Comparison of ENCODE assay signal across 14 cellular contexts in the genomic region with DNA sequence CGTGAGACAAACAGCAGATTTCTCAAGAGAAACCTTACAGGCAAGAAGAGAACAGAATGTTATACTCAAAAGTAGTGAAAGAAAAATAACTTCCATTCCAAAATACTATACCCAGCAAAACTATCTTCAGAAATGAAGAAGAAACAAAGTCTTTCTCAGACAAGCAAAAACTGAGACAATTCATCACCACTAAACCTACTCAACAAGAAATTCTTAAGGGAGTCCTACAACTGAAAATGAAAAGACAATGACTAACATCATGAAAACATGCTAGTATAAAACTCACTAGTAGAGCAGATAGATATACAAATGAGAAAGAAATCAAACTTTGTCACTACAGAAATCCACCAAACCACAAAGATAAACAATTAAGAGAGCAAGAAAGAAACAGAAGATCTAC.
A peak's percentile ranks its signal among the peaks of the same experiment; 100 is the strongest.
DNase-seq lines count a peak whose midpoint lies in the region; ATAC-seq and TF ChIP-seq lines count a peak whose summit lies in the region.
"Had no signal": no experiment of that assay in that cellular context is flagged by ENCODE, and none has a peak within 500 bp of the region (broad histone marks: within the 10 kb centered on the region; RNA-seq: fewer than 3 reads in every experiment).

No MANE protein-coding gene starts in this region.

- peak; percentile 36 for ATAC-seq in activated CD4-positive, alpha-beta T cell treated with anti-CD3 and anti-CD28 coated beads for 36 hours
- ATAC-seq in natural killer cell, result peak in 2 of 3 donors; percentile 7 to 15
- ATAC-seq in natural killer cell treated with Interleukin-12 subunit alpha and Interleukin-12 subunit beta and Interleukin-15 and Interleukin-18, amount 100 ng/mL, for 72 hours, result no peak
- ATAC-seq in stimulated activated effector memory CD8-positive, alpha-beta T cell treated with anti-CD3 and anti-CD28 coated beads, Interleukin-12 subunit alpha, Interleukin-12 subunit beta, amount 100 ng/mL, for 72 hours, result peak; percentile 89
- no peak for ATAC-seq in GM18870 (IDR thresholded peaks at IDR 0.05; ENCODE audit: unreplicated experiment)
- ATAC-seq in GM21526 (IDR thresholded peaks at IDR 0.05; ENCODE audit: low FRiP score, unreplicated experiment), result no peak
- ATAC-seq: GM23338 had no signal

- peaks cover 6% of the 10 kb centered on the region for H3K4me1 Mint-ChIP-seq in activated CD4-positive, alpha-beta T cell treated with anti-CD3 and anti-CD28 coated beads for 36 hours
- H3K4me1 Mint-ChIP-seq in natural killer cell, result peaks cover 13 to 15% of the 10 kb centered on the region in 2 donors
- peaks cover 9% of the 10 kb centered on the region in 2 donors for H3K4me1 Mint-ChIP-seq in natural killer cell treated with Interleukin-12 subunit alpha and Interleukin-12 subunit beta and Interleukin-15 and Interleukin-18, amount 100 ng/mL, for 72 hours (ENCODE audit: low read depth in 2 of 2)
- peaks cover 6% of the 10 kb centered on the region for H3K4me1 Mint-ChIP-seq in stimulated activated effector memory CD8-positive, alpha-beta T cell treated with anti-CD3 and anti-CD28 coated beads, Interleukin-12 subunit alpha, Interleukin-12 subunit beta, amount 100 ng/mL, for 72 hours
- H3K4me1 Mint-ChIP-seq: CD4-positive, CD25-positive, alpha-beta regulatory T cell; GM23338; H9 had no signal

- H3K4me1 ChIP-seq in adipocyte (ENCODE audit: control insufficient read depth, insufficient read depth, low read length), result no peaks in the 10 kb centered on the region
- H3K4me1 ChIP-seq: BLaER1 treated with 17β-estradiol and CSF1 and Interleukin-3, amounts not matched to agents 10 nM and 100 nM had no signal

- POLR2A ChIA-PET in activated CD4-positive, alpha-beta T cell treated with anti-CD3 and anti-CD28 coated beads for 36 hours (lab: Charles Lee), result no interaction called here

- no peak overlapping the region for H3K4me3 Mint-ChIP-seq in activated CD4-positive, alpha-beta T cell treated with anti-CD3 and anti-CD28 coated beads for 36 hours
- peak overlapping the region; percentile 0 for H3K4me3 Mint-ChIP-seq in natural killer cell
- H3K4me3 Mint-ChIP-seq in natural killer cell treated with Interleukin-12 subunit alpha and Interleukin-12 subunit beta and Interleukin-15 and Interleukin-18, amount 100 ng/mL, for 72 hours, result no peak overlapping the region
- H3K4me3 Mint-ChIP-seq in stimulated activated effector memory CD8-positive, alpha-beta T cell treated with anti-CD3 and anti-CD28 coated beads, Interleukin-12 subunit alpha, Interleukin-12 subunit beta, amount 100 ng/mL, for 72 hours, result no peak overlapping the region
- H3K4me3 Mint-ChIP-seq: CD4-positive, CD25-positive, alpha-beta regulatory T cell; GM23338; H9 had no signal

- DNase-seq in activated CD4-positive, alpha-beta T cell treated with anti-CD3 and anti-CD28 coated beads for 36 hours, result no peak
- DNase-seq in activated CD4-positive, alpha-beta T cell treated with anti-CD3 and anti-CD28 coated beads, Interleukin-2, amount 50 U/mL, for 48 hours, result no peak
- DNase-seq in natural killer cell (no peak), adipocyte (ENCODE audit: low read depth) (no peak)
- no peak for DNase-seq in natural killer cell treated with Interleukin-12 subunit alpha and Interleukin-12 subunit beta and Interleukin-15 and Interleukin-18, amount 100 ng/mL, for 72 hours (ENCODE audit: low spot score)
- no peak for DNase-seq in stimulated activated effector memory CD8-positive, alpha-beta T cell treated with anti-CD3 and anti-CD28 coated beads, Interleukin-12 subunit alpha, Interleukin-12 subunit beta, amount 100 ng/mL, for 72 hours (ENCODE audit: low spot score in 2 of 2)
- DNase-seq: 8988T; CD4-positive, CD25-positive, alpha-beta regulatory T cell; DMS53; H9 had no signal

- no peak overlapping the region for H3K9ac ChIP-seq in adipocyte (ENCODE audit: low read length)
- H3K9ac ChIP-seq: BLaER1 treated with 17β-estradiol and CSF1 and Interleukin-3, amounts not matched to agents 10 nM and 100 nM had no signal

- intact Hi-C loops in activated CD4-positive, alpha-beta T cell treated with anti-CD3 and anti-CD28 coated beads for 36 hours (cut with DNase I, micrococcal nuclease), result no loop called here
- intact Hi-C loops in natural killer cell (cut with micrococcal nuclease), result no loop called here

- no peaks in the 10 kb centered on the region for H3K27me3 Mint-ChIP-seq in activated CD4-positive, alpha-beta T cell treated with anti-CD3 and anti-CD28 coated beads for 36 hours
- H3K27me3 Mint-ChIP-seq in natural killer cell (ENCODE audit: low read depth in 2 of 2), result no peaks in the 10 kb centered on the region
- H3K27me3 Mint-ChIP-seq in natural killer cell treated with Interleukin-12 subunit alpha and Interleukin-12 subunit beta and Interleukin-15 and Interleukin-18, amount 100 ng/mL, for 72 hours, result no peaks in the 10 kb centered on the region
- H3K27me3 Mint-ChIP-seq: CD4-positive, CD25-positive, alpha-beta regulatory T cell had no signal

- CTCF ChIA-PET in activated CD4-positive, alpha-beta T cell treated with anti-CD3 and anti-CD28 coated beads for 36 hours (lab: Charles Lee), result interaction anchor here (1.0 kb wide), 1 partner anchor 12 kb away, joined by 6 read pairs; no protein-coding TSS in a partner anchor

- TF ChIP-seq CTCF in natural killer cell (IDR thresholded peaks at IDR 0.05), result no peak

- H3K36me3 ChIP-seq in adipocyte (ENCODE audit: control insufficient read depth, insufficient read depth, low read length, severe bottlenecking), result peaks cover 24% of the 10 kb centered on the region

- no peak overlapping the region for H3K27ac Mint-ChIP-seq in activated CD4-positive, alpha-beta T cell treated with anti-CD3 and anti-CD28 coated beads for 36 hours
- peak overlapping the region; percentile 61 to 79 for H3K27ac Mint-ChIP-seq in natural killer cell
- no peak overlapping the region for H3K27ac Mint-ChIP-seq in natural killer cell treated with Interleukin-12 subunit alpha and Interleukin-12 subunit beta and Interleukin-15 and Interleukin-18, amount 100 ng/mL, for 72 hours
- no peak overlapping the region for H3K27ac Mint-ChIP-seq in stimulated activated effector memory CD8-positive, alpha-beta T cell treated with anti-CD3 and anti-CD28 coated beads, Interleukin-12 subunit alpha, Interleukin-12 subunit beta, amount 100 ng/mL, for 72 hours
- H3K27ac Mint-ChIP-seq: CD4-positive, CD25-positive, alpha-beta regulatory T cell; GM23338; H9 had no signal

- H3K36me3 Mint-ChIP-seq in activated CD4-positive, alpha-beta T cell treated with anti-CD3 and anti-CD28 coated beads for 36 hours (ENCODE audit: low read depth), result peaks cover 90% of the 10 kb centered on the region
- peaks cover 41% of the 10 kb centered on the region for H3K36me3 Mint-ChIP-seq in natural killer cell
- peaks cover 53% of the 10 kb centered on the region for H3K36me3 Mint-ChIP-seq in natural killer cell treated with Interleukin-12 subunit alpha and Interleukin-12 subunit beta and Interleukin-15 and Interleukin-18, amount 100 ng/mL, for 72 hours
- peaks cover 35% of the 10 kb centered on the region for H3K36me3 Mint-ChIP-seq in stimulated activated effector memory CD8-positive, alpha-beta T cell treated with anti-CD3 and anti-CD28 coated beads, Interleukin-12 subunit alpha, Interleukin-12 subunit beta, amount 100 ng/mL, for 72 hours

- peaks cover 57% of the 10 kb centered on the region for H3K9me3 ChIP-seq in adipocyte (ENCODE audit: control insufficient read depth, low read length)

- H3K4me3 ChIP-seq in adipocyte (ENCODE audit: low read length), result peak overlapping the region; percentile 33
- H3K4me3 ChIP-seq: BLaER1 treated with 17β-estradiol and CSF1 and Interleukin-3, amounts not matched to agents 10 nM and 100 nM; GM23338 had no signal

- peaks cover 42% of the 10 kb centered on the region for H3K9me3 Mint-ChIP-seq in activated CD4-positive, alpha-beta T cell treated with anti-CD3 and anti-CD28 coated beads for 36 hours (ENCODE audit: low read depth)
- H3K9me3 Mint-ChIP-seq in natural killer cell, result peaks cover 10 to 23% of the 10 kb centered on the region in 2 donors
- peaks cover 19% of the 10 kb centered on the region for H3K9me3 Mint-ChIP-seq in natural killer cell treated with Interleukin-12 subunit alpha and Interleukin-12 subunit beta and Interleukin-15 and Interleukin-18, amount 100 ng/mL, for 72 hours
- H3K9me3 Mint-ChIP-seq in stimulated activated effector memory CD8-positive, alpha-beta T cell treated with anti-CD3 and anti-CD28 coated beads, Interleukin-12 subunit alpha, Interleukin-12 subunit beta, amount 100 ng/mL, for 72 hours, result peaks cover 25% of the 10 kb centered on the region

- no peaks in the 10 kb centered on the region for H3K27me3 ChIP-seq in adipocyte (replicated peaks; ENCODE audit: control insufficient read depth, insufficient read depth, low read length)
- H3K27me3 ChIP-seq: BLaER1 treated with 17β-estradiol and CSF1 and Interleukin-3, amounts not matched to agents 10 nM and 100 nM had no signal

Comparison
In these comparisons a context has a peak if more than half of its experiments do, and no peak if none do; other contexts are left out.
1. ATAC-seq: peak in activated CD4-positive, alpha-beta T cell treated with anti-CD3 and anti-CD28 coated beads for 36 hours (single experiment), natural killer cell (2 of 3) and stimulated activated effector memory CD8-positive, alpha-beta T cell treated with anti-CD3 and anti-CD28 coated beads, Interleukin-12 subunit alpha, Interleukin-12 subunit beta, amount 100 ng/mL, for 72 hours (single experiment); none in natural killer cell treated with Interleukin-12 subunit alpha and Interleukin-12 subunit beta and Interleukin-15 and Interleukin-18, amount 100 ng/mL, for 72 hours (0 of 2), GM18870 (single experiment) and GM21526 (single experiment).
2. H3K27ac Mint-ChIP-seq: peak in natural killer cell (2 of 2); none in activated CD4-positive, alpha-beta T cell treated with anti-CD3 and anti-CD28 coated beads for 36 hours (single experiment), natural killer cell treated with Interleukin-12 subunit alpha and Interleukin-12 subunit beta and Interleukin-15 and Interleukin-18, amount 100 ng/mL, for 72 hours (0 of 2) and stimulated activated effector memory CD8-positive, alpha-beta T cell treated with anti-CD3 and anti-CD28 coated beads, Interleukin-12 subunit alpha, Interleukin-12 subunit beta, amount 100 ng/mL, for 72 hours (single experiment).